1 cellular context compared by ENCODE assay signal in genomic region chr16:30076276-30076791, GRCh38.
TF ChIP-seq lines count a peak whose summit lies in the region.

No MANE protein-coding gene starts in this region.

TF ChIP-seq in HepG2, 621 proteins besides CTCF, POLR2A, EP300 and RAD21 (continued from another document and continues in another):
- peak; percentile 48 for TF ChIP-seq KDM5A (IDR thresholded peaks at IDR 0.05; ENCODE audit: borderline replicate concordance, low read length)
- TF ChIP-seq ZNF782 (CRISPR knock-in tag; IDR thresholded peaks at IDR 0.05; ENCODE audit: borderline replicate concordance): peak; percentile 47; the same call in 1 of the 2 replicates
- TF ChIP-seq MYPOP (CRISPR knock-in tag; IDR thresholded peaks at IDR 0.05): 0 out of 2 replicates have a peak, but pooled peaks have one; percentile 4
- no peak for TF ChIP-seq PTBP1 (IDR thresholded peaks at IDR 0.05; ENCODE audit: low read depth, low read length, poor library complexity, severe bottlenecking)
- TF ChIP-seq SIN3A (IDR thresholded peaks at IDR 0.05; ENCODE audit: borderline replicate concordance, low read depth, low read length): no peak; the same call in 1 of the 2 replicates
- TF ChIP-seq ZNF460 (CRISPR knock-in tag; IDR thresholded peaks at IDR 0.05; ENCODE audit: borderline replicate concordance): no peak
- no peak for TF ChIP-seq MBNL3 (CRISPR knock-in tag; conservative IDR thresholded peaks at IDR 0.05)
- TF ChIP-seq ZBTB4 (CRISPR knock-in tag; IDR thresholded peaks at IDR 0.05; ENCODE audit: borderline replicate concordance): no peak
- TF ChIP-seq KLF12 (CRISPR knock-in tag; IDR thresholded peaks at IDR 0.05; ENCODE audit: borderline replicate concordance): 0 out of 2 replicates have a peak, but pooled peaks have one; percentile 14
- peak in 1 of 2 experiments; percentile 17; a peak in 1 of 4 replicates for TF ChIP-seq HMGXB4 (CRISPR knock-in tag; IDR thresholded peaks at IDR 0.05; ENCODE audit: borderline replicate concordance in 1 of 2, low read depth in 1 of 2)
- no peak for TF ChIP-seq PLRG1 (conservative IDR thresholded peaks at IDR 0.05)
- TF ChIP-seq KDM4B (CRISPR knock-in tag; IDR thresholded peaks at IDR 0.05): no peak
- no peak for TF ChIP-seq THAP9 (CRISPR knock-in tag; IDR thresholded peaks at IDR 0.05; ENCODE audit: borderline replicate concordance)
- TF ChIP-seq TRIM22 (IDR thresholded peaks at IDR 0.05): no peak
- peak; percentile 8; the same call in 1 of the 2 replicates for TF ChIP-seq ZBTB14 (CRISPR knock-in tag; IDR thresholded peaks at IDR 0.05)
- 0 out of 2 replicates have a peak, but pooled peaks have one; percentile 37 for TF ChIP-seq IRF1 (CRISPR knock-in tag; IDR thresholded peaks at IDR 0.05; ENCODE audit: low read depth)
- TF ChIP-seq CCDC6 (CRISPR knock-in tag; IDR thresholded peaks at IDR 0.05): no peak
- TF ChIP-seq TEAD3 (CRISPR knock-in tag; optimal IDR thresholded peaks at IDR 0.05; ENCODE audit: borderline replicate concordance): no peak
- TF ChIP-seq KAT7 (CRISPR knock-in tag; IDR thresholded peaks at IDR 0.05; ENCODE audit: borderline replicate concordance): no peak
- TF ChIP-seq PLSCR1 (CRISPR knock-in tag; IDR thresholded peaks at IDR 0.05; ENCODE audit: borderline replicate concordance): no peak
- TF ChIP-seq SPEN (CRISPR knock-in tag; IDR thresholded peaks at IDR 0.05; ENCODE audit: low read depth): peak; percentile 1; the same call in 1 of the 2 replicates
- no peak for TF ChIP-seq MTA1 (CRISPR knock-in tag; IDR thresholded peaks at IDR 0.05; ENCODE audit: borderline replicate concordance)
- TF ChIP-seq MEIS2 (CRISPR knock-in tag; IDR thresholded peaks at IDR 0.05): 0 out of 2 replicates have a peak, but pooled peaks have one; percentile 15
- TF ChIP-seq ZFYVE20 (CRISPR knock-in tag; IDR thresholded peaks at IDR 0.05; ENCODE audit: borderline replicate concordance, low read depth): no peak
- TF ChIP-seq ZMYM3 (CRISPR knock-in tag; IDR thresholded peaks at IDR 0.05): no peak
- no peak for TF ChIP-seq PPARG (CRISPR knock-in tag; conservative IDR thresholded peaks at IDR 0.05)
- TF ChIP-seq ZMYM4 (CRISPR knock-in tag; IDR thresholded peaks at IDR 0.05): no peak
- TF ChIP-seq ESRRA (CRISPR knock-in tag; IDR thresholded peaks at IDR 0.05; ENCODE audit: low read depth): no peak
- no peak for TF ChIP-seq ZNF251 (CRISPR knock-in tag; IDR thresholded peaks at IDR 0.05)
- TF ChIP-seq NCOA1 (CRISPR knock-in tag; IDR thresholded peaks at IDR 0.05): peak; percentile 79; the same call in 1 of the 2 replicates
- no peak for TF ChIP-seq AKAP8 (CRISPR knock-in tag; IDR thresholded peaks at IDR 0.05)
- TF ChIP-seq MNT (IDR thresholded peaks at IDR 0.05): no peak
- TF ChIP-seq ZNF430 (CRISPR knock-in tag; IDR thresholded peaks at IDR 0.05): no peak; the same call in 1 of the 2 replicates
- TF ChIP-seq ZFP36L2 (CRISPR knock-in tag; IDR thresholded peaks at IDR 0.05): no peak
- TF ChIP-seq ZFX (CRISPR knock-in tag; IDR thresholded peaks at IDR 0.05; ENCODE audit: low read depth): 0 out of 2 replicates have a peak, but pooled peaks have one; percentile 22
- peak; percentile 10; the same call in 1 of the 2 replicates for TF ChIP-seq ARID4A (CRISPR knock-in tag; IDR thresholded peaks at IDR 0.05; ENCODE audit: borderline replicate concordance)
- no peak for TF ChIP-seq ZNF17 (CRISPR knock-in tag; IDR thresholded peaks at IDR 0.05)
